Comparison of ENCODE assay signal across 15 cellular contexts in genomic region chr20:47670913-47671312, GRCh38.
DNase-seq lines count a peak whose midpoint lies in the region; ATAC-seq and TF ChIP-seq lines count a peak whose summit lies in the region.
"Had no signal": no experiment of that assay in that cellular context is flagged by ENCODE, and none has a peak within 500 bp of the region (broad histone marks: within the 10 kb centered on the region; RNA-seq: fewer than 3 reads in every experiment).

No MANE protein-coding gene starts in this region.

- no peaks in the 10 kb centered on the region for H3K4me1 ChIP-seq in spleen

- H3K4me3 Mint-ChIP-seq in T-helper 17 cell = no peak overlapping the region
- H3K4me3 Mint-ChIP-seq: CD4-positive, CD25-positive, alpha-beta regulatory T cell had no signal

- H3K4me3 ChIP-seq in spleen = no peak overlapping the region
- H3K4me3 ChIP-seq: BLaER1 treated with 17β-estradiol and CSF1 and Interleukin-3, amounts not matched to agents 10 nM and 100 nM; GM23248 had no signal

- ATAC-seq in T-helper 17 cell (no peak), GM18505 (IDR thresholded peaks at IDR 0.05; ENCODE audit: unreplicated experiment) (no peak)

- no peaks in the 10 kb centered on the region for H3K36me3 ChIP-seq in spleen

- H3K4me1 Mint-ChIP-seq in T-helper 17 cell = peaks cover 7% of the 10 kb centered on the region

- TF ChIP-seq POLR2A in spleen (IDR thresholded peaks at IDR 0.05) (no peak), GM18505 (IDR thresholded peaks at IDR 0.05; ENCODE audit: borderline replicate concordance, extremely low read depth, insufficient read depth, insufficient read length) (no peak)

- H3K27me3 Mint-ChIP-seq in T-helper 17 cell = peaks cover 4% of the 10 kb centered on the region
- H3K27me3 Mint-ChIP-seq: CD4-positive, CD25-positive, alpha-beta regulatory T cell had no signal

- intact Hi-C loops in spleen (cut with DNase I; ENCODE audit: low total_unique reads) = loop anchor here (10.0 kb wide), 1 partner anchor 114 kb away; the partner anchor contains the start of gene SULF2

- peak; percentile 57 for DNase-seq in activated effector memory CD4-positive, alpha-beta T cell treated with anti-CD3 and anti-CD28 coated beads, Interleukin-2, amount 50 U/mL, for 16 hours
- DNase-seq in activated effector memory CD4-positive, alpha-beta T cell treated with Interleukin-2 at 50 U/mL for 16 hours = no peak
- DNase-seq in T-helper 17 cell (no peak), mesenteric fat pad (ENCODE audit: low spot score) (peak; percentile 49), spleen (peak; percentile 49), LoVo (ENCODE audit: low spot score) (no peak), NCI-H774 (lab: John Stamatoyannopoulos, UW) (no peak)
- DNase-seq: ACHN; Calu3; CD4-positive, CD25-positive, alpha-beta regulatory T cell; DMS 273 treated with DMSO at 0.1 percent for 48 hours; GM23248; IMR-90 had no signal

- H3K9me3 ChIP-seq in T-helper 17 cell (ENCODE audit: control insufficient read depth, low read length, poor library complexity, severe bottlenecking) (no peaks in the 10 kb centered on the region), spleen (no peaks in the 10 kb centered on the region)
- H3K9me3 ChIP-seq: BLaER1 treated with 17β-estradiol and CSF1 and Interleukin-3, amounts not matched to agents 10 nM and 100 nM had no signal

- no peaks in the 10 kb centered on the region for H3K36me3 Mint-ChIP-seq in T-helper 17 cell (ENCODE audit: low read depth)

- peak overlapping the region; percentile 2 for H3K27ac Mint-ChIP-seq in T-helper 17 cell

- H3K27ac ChIP-seq in spleen = no peak overlapping the region
- H3K27ac ChIP-seq: BLaER1 treated with 17β-estradiol and CSF1 and Interleukin-3, amounts not matched to agents 10 nM and 100 nM; GM23248 had no signal

- WGBS in spleen, 5 donors = 89 to 98% (median 94%) methylated on average over 10 of the region's 10 CpGs

- no peak for TF ChIP-seq CTCF in spleen (IDR thresholded peaks at IDR 0.05 in 8 of 11, conservative IDR thresholded peaks at IDR 0.05 in 3 of 11)

- no peaks in the 10 kb centered on the region for H3K27me3 ChIP-seq in spleen (replicated peaks in 1 of 7)
- H3K27me3 ChIP-seq: BLaER1 treated with 17β-estradiol and CSF1 and Interleukin-3, amounts not matched to agents 10 nM and 100 nM had no signal

Comparison
In these comparisons a context has a peak if more than half of its experiments do, and no peak if none do; other contexts are left out.
1. DNase-seq: peak in activated effector memory CD4-positive, alpha-beta T cell treated with anti-CD3 and anti-CD28 coated beads, Interleukin-2, amount 50 U/mL, for 16 hours (single experiment), mesenteric fat pad (single experiment) and spleen (single experiment); none in activated effector memory CD4-positive, alpha-beta T cell treated with Interleukin-2 at 50 U/mL for 16 hours (single experiment), T-helper 17 cell (0 of 3), LoVo (single experiment) and NCI-H774 (single experiment).